ENCODE assay signal across 9 cellular contexts in genomic region chr3:184562146-184562861, GRCh38. TPM values are rescaled to one million over a fixed set of nuclear protein-coding genes. Genes with fewer than 3 reads are reported as not detected.
A peak's percentile ranks its signal among the peaks of the same experiment; 100 is the strongest.
DNase-seq lines count a peak whose midpoint lies in the region; ATAC-seq, FAIRE-seq and TF ChIP-seq lines count a peak whose summit lies in the region.
"Had no signal": no experiment of that assay in that cellular context is flagged by ENCODE, and none has a peak within 500 bp of the region (broad histone marks: within the 10 kb centered on the region; RNA-seq: fewer than 3 reads in every experiment).

No MANE protein-coding gene starts in this region.

- TF ChIP-seq CTCF in fibroblast of villous mesenchyme (IDR thresholded peaks at IDR 0.05; ENCODE audit: insufficient read depth, low read depth, low read length) (no peak), ovary (IDR thresholded peaks at IDR 0.05) (no peak), kidney (IDR thresholded peaks at IDR 0.05; ENCODE audit: borderline replicate concordance, extremely low read depth, insufficient read depth) (no peak)

- no peak for TF ChIP-seq POLR2A in ovary (IDR thresholded peaks at IDR 0.05)

- DNase-seq in COLO668 (lab: John Stamatoyannopoulos, UW; ENCODE audit: unreplicated experiment) (peak; percentile 27), RPMI7951 (ENCODE audit: low read depth) (peak; percentile 21), fibroblast of villous mesenchyme (ENCODE audit: low read depth) (no peak), ovary (peak in 3 of 5 donors; percentile 63 to 65 (median 65)), kidney (no peak), activated gamma-delta T cell treated with Interleukin-2 at 50 U/mL for 16 hours (no peak), DMS153 (lab: John Stamatoyannopoulos, UW) (no peak)

- no peak for ATAC-seq in GM18498 (IDR thresholded peaks at IDR 0.05; ENCODE audit: unreplicated experiment)

- TF ChIP-seq EP300 in ovary (IDR thresholded peaks at IDR 0.05): no peak

- H3K9ac ChIP-seq in kidney (ENCODE audit: low read length in 2 of 2): no peak overlapping the region

- H3K4me1 ChIP-seq in ovary (ENCODE audit: insufficient read depth) (peaks cover 24% of the 10 kb centered on the region), kidney (ENCODE audit: control insufficient read depth in 1 of 2, insufficient read depth in 1 of 2, low read depth in 1 of 2, low read length in 2 of 2) (peaks cover 10 to 20% of the 10 kb centered on the region in 2 donors)

- H3K4me3 ChIP-seq in fibroblast of villous mesenchyme (ENCODE audit: low read depth, low read length): peak overlapping the region; percentile 62
- H3K4me3 ChIP-seq in ovary: peak overlapping the region; percentile 84
- H3K4me3 ChIP-seq in kidney (ENCODE audit: low read length in 2 of 2): peak overlapping the region in 1 of 2 donors; percentile 40

- FAIRE-seq in kidney (lab: Jason Lieb, UNC): no peak
- FAIRE-seq: GM19239 had no signal

- H3K27ac ChIP-seq in ovary (peak overlapping the region; percentile 47 to 68), kidney (ENCODE audit: low read depth in 2 of 2, low read length in 2 of 2) (no peak overlapping the region)

- intact Hi-C loops in ovary (cut with DNase I) (no loop called here), kidney (cut with DNase I) (no loop called here)

- H3K9me3 ChIP-seq in ovary (no peaks in the 10 kb centered on the region), kidney (ENCODE audit: control insufficient read depth in 1 of 2, low read length in 2 of 2) (no peaks in the 10 kb centered on the region)

- 1 to 2% (median 2%) methylated on average over 61 to 84 of the region's 84 CpGs for WGBS in ovary, 3 donors

- H3K36me3 ChIP-seq in ovary (no peaks in the 10 kb centered on the region), kidney (ENCODE audit: control insufficient read depth in 1 of 2, insufficient read depth in 2 of 2, low read length in 2 of 2) (no peaks in the 10 kb centered on the region)

- H3K27me3 ChIP-seq in ovary: no peaks in the 10 kb centered on the region

RNA-seq across cellular contexts. Expression of gene EPHB3, which starts 0.7 kb away (rescaled TPM):
- 4.0 and 5.5 TPM in 2 replicates for total RNA-seq in RPMI7951 (2014; rRNA removed; shearing (Covaris generic))
- total RNA-seq in fibroblast of villous mesenchyme (2.2 and 3.5 TPM in 2 replicates), ovary (10 to 100 TPM in 6 of 7 donors, 1 to 10 TPM in 1; 5.6 to 31.0 (median 16.1) TPM), kidney (1.4 TPM)
- polyA plus RNA-seq in ovary (1 to 10 TPM; 2.1 to 7.3 TPM), kidney (ENCODE audit: insufficient read depth, low read depth, low replicate concordance) (3.8 TPM)

Comparison
In these comparisons a context has a peak if more than half of its experiments do, and no peak if none do; other contexts are left out.
1. DNase-seq: peak in COLO668 (single experiment), RPMI7951 (single experiment) and ovary (3 of 5); none in fibroblast of villous mesenchyme (single experiment), kidney (single experiment), activated gamma-delta T cell treated with Interleukin-2 at 50 U/mL for 16 hours (single experiment) and DMS153 (single experiment).
2. H3K27ac ChIP-seq: peak in ovary (2 of 2); none in kidney (0 of 2).